Comparison of ENCODE assay signal across 21 cellular contexts in genomic region chr10:129369566-129369965, GRCh38.
"Had no signal": no experiment of that assay in that cellular context is flagged by ENCODE, and none has a peak within 500 bp of the region (broad histone marks: within the 10 kb centered on the region; RNA-seq: fewer than 3 reads in every experiment).

No MANE protein-coding gene starts in this region.

- H3K27me3 ChIP-seq: SJSA1 had no signal

- H3K36me3 ChIP-seq: MG63, SJSA1 had no signal

- H3K27ac ChIP-seq: SJSA1, SK-N-MC had no signal

- ATAC-seq: HepG2 had no signal

- H3K4me1 ChIP-seq: SJSA1 had no signal

- H3K9me3 ChIP-seq: MG63 had no signal

- DNase-seq: IMR-90, Karpas-422, KG1, MG63, NCI-H1092, NCI-H1105 treated with DMSO at 0.1 percent for 48 hours, NCI-H1417 treated with DMSO at 0.1 percent for 48 hours, NCI-H146, NCI-H1694 treated with DMSO at 0.1 percent for 48 hours, NCI-H1930, NCI-H2081, NCI-H2107, NCI-H2227 treated with DMSO at 0.1 percent for 48 hours, NCI-H526 treated with DMSO at 0.1 percent for 48 hours, NCI-H82, Right ventricle myocardium superior, RPMI8226, SIG-M5 had no signal

- H3K4me3 ChIP-seq: MG63, SJSA1, SK-N-MC had no signal
